ENCODE assay signal across 1 cellular context in genomic region chr4:110197421-110198398, GRCh38.
TF ChIP-seq lines count a peak whose summit lies in the region.

No MANE protein-coding gene starts in this region.

TF ChIP-seq in GM12878, 131 proteins besides CTCF, POLR2A, EP300 and RAD21 (continued from another document and continues in another):
- TF ChIP-seq ETV6 (conservative IDR thresholded peaks at IDR 0.05 in 1 of 2, IDR thresholded peaks at IDR 0.05 in 1 of 2; ENCODE audit: borderline replicate concordance in 1 of 2, low read depth in 1 of 2) = peak in 1 of 2 experiments; percentile 83; a peak in 2 of 4 replicates
- TF ChIP-seq EGR1 (IDR thresholded peaks at IDR 0.05; ENCODE audit: borderline replicate concordance in 1 of 2, low read depth in 2 of 2, low read length in 2 of 2) = peak in 1 of 2 experiments; percentile 24; a peak in 1 of 3 replicates
- TF ChIP-seq SKIL (IDR thresholded peaks at IDR 0.05; ENCODE audit: low read depth, poor library complexity, severe bottlenecking) = no peak
- TF ChIP-seq BACH1 (IDR thresholded peaks at IDR 0.05; ENCODE audit: borderline replicate concordance) = no peak
- TF ChIP-seq RCOR1 (conservative IDR thresholded peaks at IDR 0.05; ENCODE audit: low read depth, low read length) = no peak
- TF ChIP-seq RUNX3 (IDR thresholded peaks at IDR 0.05; ENCODE audit: low read length) = no peak; the same call in 1 of the 2 replicates
- TF ChIP-seq POLR2AphosphoS2 (IDR thresholded peaks at IDR 0.05; ENCODE audit: low read depth, low read length) = peak; percentile 34
- TF ChIP-seq E2F4 (IDR thresholded peaks at IDR 0.05; ENCODE audit: low read depth, low read length) = no peak
- no peak for TF ChIP-seq KDM1A (IDR thresholded peaks at IDR 0.05; ENCODE audit: borderline replicate concordance)
- peak; percentile 47 for TF ChIP-seq ATF7 (IDR thresholded peaks at IDR 0.05; ENCODE audit: low read depth)
- peak; percentile 49; the same call in 1 of the 2 replicates for TF ChIP-seq NFIC (IDR thresholded peaks at IDR 0.05; ENCODE audit: low read depth, low read length)
- 0 out of 2 replicates have a peak, but pooled peaks have one; percentile 57 for TF ChIP-seq MLLT1 (IDR thresholded peaks at IDR 0.05)
- no peak for TF ChIP-seq HDAC2 (IDR thresholded peaks at IDR 0.05)
- 0 out of 2 replicates have a peak, but pooled peaks have one; percentile 3 for TF ChIP-seq PKNOX1 (IDR thresholded peaks at IDR 0.05)
- TF ChIP-seq RB1 (IDR thresholded peaks at IDR 0.05; ENCODE audit: borderline replicate concordance) = 0 out of 2 replicates have a peak, but pooled peaks have one; percentile 37
- no peak for TF ChIP-seq SUZ12 (IDR thresholded peaks at IDR 0.05; ENCODE audit: unreplicated experiment)
- no peak for TF ChIP-seq RAD51 (IDR thresholded peaks at IDR 0.05)
- TF ChIP-seq ZSCAN29 (IDR thresholded peaks at IDR 0.05) = no peak
- peak; percentile 51 for TF ChIP-seq IKZF1 (conservative IDR thresholded peaks at IDR 0.05)
- no peak for TF ChIP-seq HSF1 (IDR thresholded peaks at IDR 0.05; ENCODE audit: low read depth, low read length)
- TF ChIP-seq USF1 (IDR thresholded peaks at IDR 0.05; ENCODE audit: borderline replicate concordance, extremely low read length, insufficient read depth, low read depth, low read length) = no peak
- no peak for TF ChIP-seq ATF2 (IDR thresholded peaks at IDR 0.05; ENCODE audit: low read length)
- TF ChIP-seq IKZF2 (IDR thresholded peaks at IDR 0.05) = peak in 1 of 2 experiments; percentile 44; a peak in 1 of 4 replicates
- TF ChIP-seq LARP7 (IDR thresholded peaks at IDR 0.05) = no peak
- TF ChIP-seq ZBED1 (IDR thresholded peaks at IDR 0.05; ENCODE audit: borderline replicate concordance) = 0 out of 2 replicates have a peak, but pooled peaks have one; percentile 20
- TF ChIP-seq SPI1 (IDR thresholded peaks at IDR 0.05; ENCODE audit: borderline replicate concordance, insufficient read depth, low read depth, low read length) = peak; percentile 9; the same call in 1 of the 2 replicates
- no peak for TF ChIP-seq NFXL1 (IDR thresholded peaks at IDR 0.05; ENCODE audit: borderline replicate concordance)
- TF ChIP-seq EZH2 (IDR thresholded peaks at IDR 0.05; ENCODE audit: borderline replicate concordance, control insufficient read depth, low read depth, low read length) = no peak
- no peak for TF ChIP-seq BRCA1 (IDR thresholded peaks at IDR 0.05; ENCODE audit: low read depth, low read length)
- 0 out of 2 replicates have a peak, but pooled peaks have one; percentile 32 for TF ChIP-seq TCF3 (IDR thresholded peaks at IDR 0.05; ENCODE audit: borderline replicate concordance, insufficient read depth, low read depth, low read length)
- TF ChIP-seq SP1 (IDR thresholded peaks at IDR 0.05; ENCODE audit: low read depth, low read length) = no peak
- no peak for TF ChIP-seq CBX3 (IDR thresholded peaks at IDR 0.05; ENCODE audit: borderline replicate concordance, low read depth)
- peak; percentile 58; the same call in 1 of the 3 replicates for TF ChIP-seq POU2F2 (IDR thresholded peaks at IDR 0.05; ENCODE audit: borderline replicate concordance, low read depth, low read length)
- no peak for TF ChIP-seq ZBTB11 (CRISPR knock-in tag; IDR thresholded peaks at IDR 0.05)
- TF ChIP-seq CREM (IDR thresholded peaks at IDR 0.05; ENCODE audit: low read depth) = 0 out of 2 replicates have a peak, but pooled peaks have one; percentile 16
- no peak for TF ChIP-seq CREB1 (IDR thresholded peaks at IDR 0.05; ENCODE audit: low read depth)
- TF ChIP-seq NBN (IDR thresholded peaks at IDR 0.05) = 0 out of 2 replicates have a peak, but pooled peaks have one; percentile 63
- no peak for TF ChIP-seq CUX1 (IDR thresholded peaks at IDR 0.05; ENCODE audit: insufficient replicate concordance, low read depth, low read length)
- TF ChIP-seq FOS (IDR thresholded peaks at IDR 0.05; ENCODE audit: borderline replicate concordance, extremely low read depth, insufficient read length) = no peak
- peak; percentile 73 for TF ChIP-seq SMAD5 (IDR thresholded peaks at IDR 0.05; ENCODE audit: low read depth)
- TF ChIP-seq MYC (IDR thresholded peaks at IDR 0.05; ENCODE audit: insufficient read depth, insufficient read length, insufficient replicate concordance, low read length, severe bottlenecking) = no peak
- TF ChIP-seq SRF (IDR thresholded peaks at IDR 0.05; ENCODE audit: low read depth in 2 of 2, low read length in 2 of 2) = 0 out of 4 replicates have a peak, but pooled peaks of 1 of the 2 experiments have one; percentile 12
